In genomic region chr6:40439401-40439800, GRCh38 we compare ENCODE assay signal across 23 cellular contexts.
"Had no signal": no experiment of that assay in that cellular context is flagged by ENCODE, and none has a peak within 500 bp of the region (broad histone marks: within the 10 kb centered on the region; RNA-seq: fewer than 3 reads in every experiment).

No MANE protein-coding gene starts in this region.

- H3K4me1 ChIP-seq: left lung, parathyroid adenoma, psoas muscle, tibial nerve, upper lobe of left lung had no signal

- H3K9ac ChIP-seq: neural progenitor cell, parathyroid adenoma had no signal

- H3K27me3 ChIP-seq: gastrocnemius medialis, left lung, neural progenitor cell, spleen, tibial nerve, upper lobe of left lung had no signal

- H3K36me3 ChIP-seq: gastrocnemius medialis, left lung, neural progenitor cell, spleen, thoracic aorta, tibial nerve, upper lobe of left lung had no signal

- H3K9me3 ChIP-seq: gastrocnemius medialis, left lung, psoas muscle, spleen, thoracic aorta, tibial nerve, upper lobe of left lung had no signal

- H3K4me3 ChIP-seq: gastrocnemius medialis, left lung, neural progenitor cell, psoas muscle, skin epidermis, spleen, thoracic aorta, tibial nerve, upper lobe of left lung had no signal

- DNase-seq: cerebellar nuclear complex; cortex of kidney; effector memory CD8-positive, alpha-beta T cell; foreskin fibroblast; gastrocnemius medialis; head of caudate nucleus; left cardiac atrium; left lung; mesenchymal stem cell; midbrain; psoas muscle; right cardiac atrium; spleen; stimulated activated CD4-positive, alpha-beta T cell treated with anti-CD3 and anti-CD28 coated beads, Interleukin-4, amount 100 ng/mL, for 4 hours; stimulated activated naive CD8-positive, alpha-beta T cell treated with anti-CD3 and anti-CD28 coated beads, Interleukin-15, Interleukin-2, amounts not matched to agents 100 U/mL and 50 U/mL, for 24 hours; upper lobe of left lung had no signal

- H3K27ac ChIP-seq: gastrocnemius medialis, left lung, neural progenitor cell, parathyroid adenoma, psoas muscle, skin epidermis, spleen, thoracic aorta, tibial nerve, upper lobe of left lung had no signal

- H3K4me1 Mint-ChIP-seq: stimulated activated memory B cell treated with anti-CD40 and anti-IgM and Interleukin-4, amounts not matched to agents 10 μg/mL and 1 μg/mL and 100 μg/mL, for 72 hours had no signal

- H3K9me3 Mint-ChIP-seq: effector memory CD8-positive, alpha-beta T cell; naive thymus-derived CD4-positive, alpha-beta T cell; neural progenitor cell; stimulated activated memory B cell treated with anti-CD40 and anti-IgM and Interleukin-4, amounts not matched to agents 10 μg/mL and 1 μg/mL and 100 μg/mL, for 72 hours had no signal

- H3K36me3 Mint-ChIP-seq: neural progenitor cell; stimulated activated memory B cell treated with anti-CD40 and anti-IgM and Interleukin-4, amounts not matched to agents 10 μg/mL and 1 μg/mL and 100 μg/mL, for 72 hours had no signal

- H3K4me3 Mint-ChIP-seq: effector memory CD8-positive, alpha-beta T cell; naive thymus-derived CD4-positive, alpha-beta T cell; neural progenitor cell; stimulated activated memory B cell treated with anti-CD40 and anti-IgM and Interleukin-4, amounts not matched to agents 10 μg/mL and 1 μg/mL and 100 μg/mL, for 72 hours had no signal

- H3K27ac Mint-ChIP-seq: naive thymus-derived CD4-positive, alpha-beta T cell; neural progenitor cell; stimulated activated memory B cell treated with anti-CD40 and anti-IgM and Interleukin-4, amounts not matched to agents 10 μg/mL and 1 μg/mL and 100 μg/mL, for 72 hours had no signal

- ATAC-seq: effector memory CD8-positive, alpha-beta T cell; gastrocnemius medialis; left cardiac atrium; left lung; naive thymus-derived CD4-positive, alpha-beta T cell; psoas muscle; right cardiac atrium; stimulated activated memory B cell treated with anti-CD40 and anti-IgM and Interleukin-4, amounts not matched to agents 10 μg/mL and 1 μg/mL and 100 μg/mL, for 72 hours; stimulated activated naive CD8-positive, alpha-beta T cell treated with anti-CD3 and anti-CD28 coated beads, Interleukin-15, Interleukin-2, amounts not matched to agents 100 U/mL and 50 U/mL, for 24 hours had no signal
